8 cellular contexts compared by ENCODE assay signal in the genomic region with DNA sequence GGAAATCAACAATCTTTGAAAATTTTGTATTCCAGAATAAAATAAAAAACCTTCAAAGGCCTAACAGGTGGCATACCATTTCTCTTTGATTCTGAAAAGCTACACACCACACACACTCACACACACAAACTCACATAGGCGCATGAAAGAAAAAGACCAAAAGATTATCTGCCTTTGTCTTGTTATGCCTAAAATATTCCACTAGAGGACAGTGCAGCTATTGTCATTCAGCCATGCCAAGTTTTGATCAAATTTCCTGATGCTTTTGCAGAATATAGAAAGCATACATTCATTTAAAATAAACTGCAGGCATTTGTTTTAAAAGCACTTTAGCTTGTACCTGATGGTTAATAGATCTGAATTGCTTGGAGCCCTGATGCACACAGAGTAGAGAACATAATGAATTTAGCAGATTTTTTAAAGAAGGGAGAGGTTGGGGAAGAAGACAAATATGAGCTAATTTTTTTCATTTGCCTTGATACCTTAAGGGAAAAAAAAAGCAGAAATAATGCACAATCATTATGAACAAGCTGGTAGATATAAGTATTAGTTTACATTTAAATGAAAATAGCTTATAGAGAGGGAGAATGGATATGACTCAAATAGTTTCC.
DNase-seq lines count a peak whose midpoint lies in the region; ATAC-seq and TF ChIP-seq lines count a peak whose summit lies in the region.

No MANE protein-coding gene starts in this region.

- no peaks in the 10 kb centered on the region for H3K27me3 ChIP-seq in brain microvascular endothelial cell (replicated peaks)
- H3K27me3 ChIP-seq in mesenchymal stem cell (ENCODE audit: control insufficient read depth in 1 of 2, insufficient read depth in 1 of 2, low read length in 2 of 2), result no peaks in the 10 kb centered on the region
- no peaks in the 10 kb centered on the region for H3K27me3 ChIP-seq in H7 (ENCODE audit: control insufficient read depth, insufficient read depth, low read length)

- H2BK12ac ChIP-seq in mesenchymal stem cell (ENCODE audit: low read length in 2 of 2), result no peak overlapping the region

- H3K4me1 ChIP-seq in mesenchymal stem cell (ENCODE audit: control insufficient read depth, insufficient read depth, low read depth, low read length), result peaks cover 2% of the 10 kb centered on the region

- no peak overlapping the region for H3K23ac ChIP-seq in mesenchymal stem cell (ENCODE audit: low read length in 2 of 2)

- TF ChIP-seq CTCF in AG04449 (IDR thresholded peaks at IDR 0.05; ENCODE audit: insufficient read depth, low read length, missing control alignments) (peak; percentile 70), brain microvascular endothelial cell (IDR thresholded peaks at IDR 0.05; ENCODE audit: low read depth, low read length, missing control alignments) (peak; percentile 77)

- H3K27ac Mint-ChIP-seq in naive thymus-derived CD8-positive, alpha-beta T cell, result no peak overlapping the region

- H2BK5ac ChIP-seq in mesenchymal stem cell (ENCODE audit: low read depth, low read length, poor library complexity, severe bottlenecking), result no peak overlapping the region

- POLR2A ChIA-PET in AG04449 (lab: Yijun Ruan, JAX), result no interaction called here
- POLR2A ChIA-PET in naive thymus-derived CD8-positive, alpha-beta T cell (lab: Charles Lee), result no interaction called here

- no peaks in the 10 kb centered on the region for H3K79me1 ChIP-seq in mesenchymal stem cell (replicated peaks; ENCODE audit: low read length, poor library complexity, severe bottlenecking)

- no peak overlapping the region for H2BK15ac ChIP-seq in mesenchymal stem cell (ENCODE audit: low read depth, poor library complexity, severe bottlenecking)

- H3K4me2 ChIP-seq in mesenchymal stem cell (ENCODE audit: low read length, poor library complexity, severe bottlenecking), result no peak overlapping the region

- H4K8ac ChIP-seq in mesenchymal stem cell (ENCODE audit: low read length), result no peak overlapping the region

- no peaks in the 10 kb centered on the region for H3K9me3 ChIP-seq in mesenchymal stem cell (ENCODE audit: control insufficient read depth, low read length)

- no peak overlapping the region for H4K91ac ChIP-seq in mesenchymal stem cell (ENCODE audit: low read length)

- in situ Hi-C loops in brain microvascular endothelial cell (cut with HindIII; ENCODE audit: low pct_ligation_motif_present, low sequenced_read_pairs), result no loop called here

- H2AFZ ChIP-seq in mesenchymal stem cell (ENCODE audit: low read depth, low read length), result no peak overlapping the region

- H3K9me3 Mint-ChIP-seq in naive thymus-derived CD8-positive, alpha-beta T cell, result peaks cover 0 to 17% (median 5%) of the 10 kb centered on the region in 9 donors

- H3K14ac ChIP-seq in mesenchymal stem cell (ENCODE audit: low read length in 2 of 2), result no peak overlapping the region

- H3K4me3 Mint-ChIP-seq in naive thymus-derived CD8-positive, alpha-beta T cell, result no peak overlapping the region

- H3K9ac ChIP-seq in mesenchymal stem cell (ENCODE audit: low read length), result no peak overlapping the region

- H3K27ac ChIP-seq in brain microvascular endothelial cell, result no peak overlapping the region
- no peak overlapping the region for H3K27ac ChIP-seq in mesenchymal stem cell (ENCODE audit: low read length, poor library complexity, severe bottlenecking)

- 47% methylated on average over 1 of the region's 1 CpG for WGBS in mesenchymal stem cell

- no peaks in the 10 kb centered on the region for H3K4me1 Mint-ChIP-seq in naive thymus-derived CD8-positive, alpha-beta T cell

- CTCF ChIA-PET in AG04449 (lab: Yijun Ruan, JAX), result interaction anchor here (1.5 to 1.6 kb wide), 2 partner anchors 18 to 30 kb away, joined by 4 to 5 read pairs; no protein-coding TSS in a partner anchor

- H3K4me3 ChIP-seq in AG04449 (ENCODE audit: low read depth, low read length), result no peak overlapping the region
- no peak overlapping the region for H3K4me3 ChIP-seq in brain microvascular endothelial cell (ENCODE audit: low read depth, low read length)
- H3K4me3 ChIP-seq in mesenchymal stem cell (ENCODE audit: insufficient read depth in 1 of 2, low read depth in 1 of 2, low read length in 2 of 2), result no peak overlapping the region
- no peak overlapping the region for H3K4me3 ChIP-seq in H7 (ENCODE audit: insufficient read depth, low read depth, low read length)

- H2AK5ac ChIP-seq in mesenchymal stem cell (ENCODE audit: low read length, severe bottlenecking), result no peak overlapping the region

- H2BK120ac ChIP-seq in mesenchymal stem cell (ENCODE audit: low read depth, low read length), result no peak overlapping the region

- no peaks in the 10 kb centered on the region for H3K27me3 Mint-ChIP-seq in naive thymus-derived CD8-positive, alpha-beta T cell

- H3K36me3 Mint-ChIP-seq in naive thymus-derived CD8-positive, alpha-beta T cell, result no peaks in the 10 kb centered on the region

- H3K4ac ChIP-seq in mesenchymal stem cell (ENCODE audit: low read depth in 1 of 2, low read length in 2 of 2), result no peak overlapping the region

- ATAC-seq in GM18858 (IDR thresholded peaks at IDR 0.05; ENCODE audit: unreplicated experiment) (peak; percentile 71), GM21447 (IDR thresholded peaks at IDR 0.05; ENCODE audit: unreplicated experiment) (no peak)
- no peak for ATAC-seq in naive thymus-derived CD8-positive, alpha-beta T cell

- H3K18ac ChIP-seq in mesenchymal stem cell (ENCODE audit: low read depth in 1 of 2, low read length in 2 of 2), result no peak overlapping the region

- DNase-seq in AG04449 (ENCODE audit: low read depth, low spot score) (no peak), NCI-H1694 treated with DMSO at 0.1 percent for 48 hours (lab: John Stamatoyannopoulos, UW) (peak; percentile 88), brain microvascular endothelial cell (peak; percentile 21), mesenchymal stem cell (peak; percentile 53), H7 (no peak)
- DNase-seq in naive thymus-derived CD8-positive, alpha-beta T cell, result no peak

- no peaks in the 10 kb centered on the region for H3K36me3 ChIP-seq in brain microvascular endothelial cell (replicated peaks)
- no peaks in the 10 kb centered on the region for H3K36me3 ChIP-seq in mesenchymal stem cell (ENCODE audit: control insufficient read depth in 1 of 2, insufficient read depth in 2 of 2, low read depth in 1 of 2, low read length in 2 of 2)
- no peaks in the 10 kb centered on the region for H3K36me3 ChIP-seq in H7 (replicated peaks; ENCODE audit: control insufficient read depth, insufficient read depth, low read length)

Comparison
In these comparisons a context has a peak if more than half of its experiments do, and no peak if none do; other contexts are left out.
1. DNase-seq: peak in NCI-H1694 treated with DMSO at 0.1 percent for 48 hours (single experiment), brain microvascular endothelial cell (single experiment) and mesenchymal stem cell (single experiment); none in AG04449 (single experiment), naive thymus-derived CD8-positive, alpha-beta T cell (0 of 10) and H7 (single experiment).